ENCODE assay signal across 12 cellular contexts in the genomic region with DNA sequence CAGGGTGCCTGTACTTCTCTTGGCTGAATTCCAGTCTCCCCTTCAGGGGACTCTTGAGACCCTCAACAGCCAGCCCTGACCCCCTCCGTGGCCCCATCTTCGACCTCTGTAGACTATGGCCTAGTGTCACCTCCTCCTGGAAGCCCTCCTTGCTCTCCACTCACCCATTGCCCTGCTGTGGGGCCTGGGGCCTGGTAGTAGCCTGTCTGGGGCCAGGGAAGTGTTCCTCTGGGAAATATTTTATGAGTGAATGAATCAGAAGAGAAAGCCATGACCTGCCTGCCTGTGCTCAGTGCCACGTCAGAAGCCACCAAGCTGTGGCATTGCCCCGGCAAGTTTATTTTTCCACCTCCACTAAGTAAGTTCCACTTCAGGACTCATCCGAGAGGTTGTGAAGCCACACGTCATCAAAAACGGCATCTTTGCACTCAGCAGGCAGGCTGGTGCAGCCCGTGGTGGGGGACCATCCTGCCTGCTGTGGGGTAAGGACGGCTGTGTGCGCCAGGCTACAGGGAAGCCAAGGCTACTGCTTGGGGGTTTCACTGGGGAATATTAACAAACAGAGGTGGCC. TPM values are rescaled to one million over a fixed set of nuclear protein-coding genes. Genes with fewer than 3 reads are reported as not detected.
DNase-seq lines count a peak whose midpoint lies in the region; ATAC-seq and TF ChIP-seq lines count a peak whose summit lies in the region.
"Had no signal": no experiment of that assay in that cellular context is flagged by ENCODE, and none has a peak within 500 bp of the region (broad histone marks: within the 10 kb centered on the region; RNA-seq: fewer than 3 reads in every experiment).

No MANE protein-coding gene starts in this region.

- no peak overlapping the region for H3K4me3 ChIP-seq in Peyer's patch
- no peak overlapping the region for H3K4me3 ChIP-seq in lower lobe of right lung
- H3K4me3 ChIP-seq in tibial nerve = peak overlapping the region in 1 of 4 donors; percentile 17

- TF ChIP-seq CTCF in Peyer's patch (IDR thresholded peaks at IDR 0.05) = no peak
- TF ChIP-seq CTCF in lower lobe of right lung (IDR thresholded peaks at IDR 0.05) = no peak
- TF ChIP-seq CTCF in tibial nerve (IDR thresholded peaks at IDR 0.05) = no peak

- H3K4me1 Mint-ChIP-seq in dendritic cell treated with granulocyte-macrophage colony-stimulating factor and Interleukin-4, amounts not matched to agents 40 ng/mL and 50 ng/mL, for 4 days (ENCODE audit: low read depth) = peaks cover 12% of the 10 kb centered on the region

- H3K27me3 Mint-ChIP-seq in dendritic cell treated with granulocyte-macrophage colony-stimulating factor and Interleukin-4, amounts not matched to agents 40 ng/mL and 50 ng/mL, for 4 days = no peaks in the 10 kb centered on the region
- H3K27me3 Mint-ChIP-seq: activated T-cell treated with anti-CD3 and anti-CD28 coated beads, Interleukin-2, amount 50 U/mL, for 24 hours had no signal

- H3K9me3 ChIP-seq in Peyer's patch = no peaks in the 10 kb centered on the region
- no peaks in the 10 kb centered on the region for H3K9me3 ChIP-seq in lower lobe of right lung
- no peaks in the 10 kb centered on the region for H3K9me3 ChIP-seq in tibial nerve

- no peaks in the 10 kb centered on the region for H3K9me3 Mint-ChIP-seq in dendritic cell treated with granulocyte-macrophage colony-stimulating factor and Interleukin-4, amounts not matched to agents 40 ng/mL and 50 ng/mL, for 4 days
- H3K9me3 Mint-ChIP-seq: activated T-cell treated with anti-CD3 and anti-CD28 coated beads, Interleukin-2, amount 50 U/mL, for 24 hours; T-helper 2 cell treated with Interferon-gamma antibody and Interleukin-4, amounts not matched to agents 5 μg/mL and 100 μg/mL, for 36 hours had no signal

- no peak for TF ChIP-seq EP300 in tibial nerve (IDR thresholded peaks at IDR 0.05)

- no peak for DNase-seq in Peyer's patch
- peak; percentile 19 for DNase-seq in lower lobe of right lung
- DNase-seq in tibial nerve (ENCODE audit: low spot score in 2 of 2) = peak in 1 of 2 donors; percentile 12
- DNase-seq in midbrain (lab: John Stamatoyannopoulos, UW) = no peak
- no peak for DNase-seq in stimulated activated CD4-positive, alpha-beta T cell treated with anti-CD3 and anti-CD28 coated beads, Interleukin-2, amount 100 ng/mL, for 24 hours
- DNase-seq: activated T-cell treated with anti-CD3 and anti-CD28 coated beads, Interleukin-2, amount 50 U/mL, for 24 hours; NCI-H446; stimulated activated CD4-positive, alpha-beta T cell treated with anti-CD3 and anti-CD28 coated beads, Interleukin-4, amount 100 ng/mL, for 4 hours had no signal

- 33 to 37% methylated on average over 10 of the region's 10 CpGs for WGBS in tibial nerve, 2 donors

- H3K36me3 Mint-ChIP-seq in dendritic cell treated with granulocyte-macrophage colony-stimulating factor and Interleukin-4, amounts not matched to agents 40 ng/mL and 50 ng/mL, for 4 days (ENCODE audit: low read depth) = peaks cover 91% of the 10 kb centered on the region

- peak overlapping the region; percentile 60 to 99 (median 80) for H3K27ac ChIP-seq in Peyer's patch
- peak overlapping the region; percentile 98 for H3K27ac ChIP-seq in lower lobe of right lung
- peak overlapping the region; percentile 73 to 99 (median 85) for H3K27ac ChIP-seq in tibial nerve

- H3K27ac Mint-ChIP-seq in dendritic cell treated with granulocyte-macrophage colony-stimulating factor and Interleukin-4, amounts not matched to agents 40 ng/mL and 50 ng/mL, for 4 days = peak overlapping the region; percentile 34
- H3K27ac Mint-ChIP-seq: activated T-cell treated with anti-CD3 and anti-CD28 coated beads, Interleukin-2, amount 50 U/mL, for 24 hours; T-helper 2 cell treated with Interferon-gamma antibody and Interleukin-4, amounts not matched to agents 5 μg/mL and 100 μg/mL, for 36 hours had no signal

- TF ChIP-seq POLR2A in Peyer's patch (IDR thresholded peaks at IDR 0.05) = no peak
- TF ChIP-seq POLR2A in tibial nerve (IDR thresholded peaks at IDR 0.05) = no peak

- peaks cover 0 to 77% (median 1%) of the 10 kb centered on the region in 4 donors for H3K4me1 ChIP-seq in Peyer's patch
- peaks cover 96% of the 10 kb centered on the region for H3K4me1 ChIP-seq in lower lobe of right lung
- H3K4me1 ChIP-seq in tibial nerve = peaks cover 9 to 100% (median 91%) of the 10 kb centered on the region in 4 donors

- intact Hi-C loops in dendritic cell treated with granulocyte-macrophage colony-stimulating factor and Interleukin-4, amounts not matched to agents 40 ng/mL and 50 ng/mL, for 4 days (cut with micrococcal nuclease) = no loop called here
- intact Hi-C loops in lower lobe of right lung (cut with DNase I) = no loop called here

- H3K36me3 ChIP-seq in Peyer's patch (peaks cover 0 to 46% (median 0%) of the 10 kb centered on the region in 3 donors), lower lobe of right lung (peaks cover 78% of the 10 kb centered on the region), tibial nerve (peaks cover 0 to 18% (median 0%) of the 10 kb centered on the region in 3 donors)

- no peaks in the 10 kb centered on the region for H3K27me3 ChIP-seq in Peyer's patch
- H3K27me3 ChIP-seq in lower lobe of right lung (ENCODE audit: low read depth) = no peaks in the 10 kb centered on the region
- H3K27me3 ChIP-seq in tibial nerve = no peaks in the 10 kb centered on the region

- H3K4me3 Mint-ChIP-seq in dendritic cell treated with granulocyte-macrophage colony-stimulating factor and Interleukin-4, amounts not matched to agents 40 ng/mL and 50 ng/mL, for 4 days = no peak overlapping the region
- H3K4me3 Mint-ChIP-seq: activated T-cell treated with anti-CD3 and anti-CD28 coated beads, Interleukin-2, amount 50 U/mL, for 24 hours; T-helper 2 cell treated with Interferon-gamma antibody and Interleukin-4, amounts not matched to agents 5 μg/mL and 100 μg/mL, for 36 hours had no signal

- no peak for ATAC-seq in lower lobe of right lung
- ATAC-seq in HG03460 (IDR thresholded peaks at IDR 0.05; ENCODE audit: unreplicated experiment) = no peak
- no peak for ATAC-seq in GM18519 (IDR thresholded peaks at IDR 0.05; ENCODE audit: low FRiP score, unreplicated experiment)

RNA-seq across cellular contexts. Expression of gene PPARA, which starts 59.6 kb away (rescaled TPM):
- total RNA-seq in Peyer's patch (100 to 1,000 TPM in 3 of 4 donors, 10 to 100 TPM in 1; 21.5 to 231 (median 189) TPM), lower lobe of right lung (20.5 TPM), tibial nerve (10 to 100 TPM; 18.9 to 43.5 (median 27.2) TPM)
